24 cellular contexts compared by ENCODE assay signal in genomic region chr3:128764863-128765262, GRCh38. TPM values are rescaled to one million over a fixed set of nuclear protein-coding genes. Genes with fewer than 3 reads are reported as not detected.
DNase-seq lines count a peak whose midpoint lies in the region; ATAC-seq and TF ChIP-seq lines count a peak whose summit lies in the region.
"Had no signal": no experiment of that assay in that cellular context is flagged by ENCODE, and none has a peak within 500 bp of the region (broad histone marks: within the 10 kb centered on the region; RNA-seq: fewer than 3 reads in every experiment).

No MANE protein-coding gene starts in this region.

- no peaks in the 10 kb centered on the region for H3K9me3 ChIP-seq in CD4-positive, alpha-beta T cell (ENCODE audit: control insufficient read depth, low read length)
- no peaks in the 10 kb centered on the region for H3K9me3 ChIP-seq in naive thymus-derived CD4-positive, alpha-beta T cell (ENCODE audit: control insufficient read depth in 2 of 3, low read length in 3 of 3)
- H3K9me3 ChIP-seq in psoas muscle (no peaks in the 10 kb centered on the region), spleen (no peaks in the 10 kb centered on the region)
- H3K9me3 ChIP-seq: BE2C had no signal

- H3K9me3 Mint-ChIP-seq in activated T-cell treated with anti-CD3 and anti-CD28 coated beads, Interleukin-2, amount 50 U/mL, for 24 hours = no peaks in the 10 kb centered on the region
- no peaks in the 10 kb centered on the region for H3K9me3 Mint-ChIP-seq in CD4-positive, alpha-beta T cell
- peaks cover 0 to 1% (median 0%) of the 10 kb centered on the region in 11 donors for H3K9me3 Mint-ChIP-seq in naive thymus-derived CD4-positive, alpha-beta T cell
- H3K9me3 Mint-ChIP-seq in mesothelial cell of epicardium = no peaks in the 10 kb centered on the region

- H3K27me3 ChIP-seq in CD4-positive, alpha-beta T cell (ENCODE audit: control insufficient read depth, insufficient read depth, low read length) = no peaks in the 10 kb centered on the region
- H3K27me3 ChIP-seq in naive thymus-derived CD4-positive, alpha-beta T cell (ENCODE audit: control insufficient read depth in 2 of 2, insufficient read depth in 2 of 2, low read length in 2 of 2) = no peaks in the 10 kb centered on the region
- H3K27me3 ChIP-seq in psoas muscle (ENCODE audit: insufficient read depth in 3 of 3, low read length in 2 of 3) = no peaks in the 10 kb centered on the region
- no peaks in the 10 kb centered on the region for H3K27me3 ChIP-seq in spleen (replicated peaks in 1 of 7)
- H3K27me3 ChIP-seq: BE2C had no signal

- TF ChIP-seq CTCF in CD4-positive, alpha-beta T cell (IDR thresholded peaks at IDR 0.05) = no peak
- no peak for TF ChIP-seq CTCF in psoas muscle (IDR thresholded peaks at IDR 0.05)
- TF ChIP-seq CTCF in mesothelial cell of epicardium (IDR thresholded peaks at IDR 0.05; ENCODE audit: unreplicated experiment) = no peak
- no peak for TF ChIP-seq CTCF in spleen (IDR thresholded peaks at IDR 0.05 in 8 of 11, conservative IDR thresholded peaks at IDR 0.05 in 3 of 11)

- H3K4me3 Mint-ChIP-seq in activated T-cell treated with anti-CD3 and anti-CD28 coated beads, Interleukin-2, amount 50 U/mL, for 24 hours = no peak overlapping the region
- no peak overlapping the region for H3K4me3 Mint-ChIP-seq in CD4-positive, alpha-beta T cell
- H3K4me3 Mint-ChIP-seq in naive thymus-derived CD4-positive, alpha-beta T cell = peak overlapping the region in 3 of 10 donors; percentile 3 to 48 (median 24)
- no peak overlapping the region for H3K4me3 Mint-ChIP-seq in mesothelial cell of epicardium
- H3K4me3 Mint-ChIP-seq: CD14-positive monocyte had no signal

- no peak for ATAC-seq in CD4-positive, alpha-beta T cell (ENCODE audit: poor library complexity)
- no peak for ATAC-seq in naive thymus-derived CD4-positive, alpha-beta T cell
- no peak for ATAC-seq in psoas muscle
- ATAC-seq: HCT116 had no signal

- no peaks in the 10 kb centered on the region for H3K27me3 Mint-ChIP-seq in activated T-cell treated with anti-CD3 and anti-CD28 coated beads, Interleukin-2, amount 50 U/mL, for 24 hours
- no peaks in the 10 kb centered on the region for H3K27me3 Mint-ChIP-seq in CD4-positive, alpha-beta T cell
- H3K27me3 Mint-ChIP-seq in naive thymus-derived CD4-positive, alpha-beta T cell = no peaks in the 10 kb centered on the region
- no peaks in the 10 kb centered on the region for H3K27me3 Mint-ChIP-seq in mesothelial cell of epicardium (ENCODE audit: low read depth)

- H3K36me3 ChIP-seq in naive thymus-derived CD4-positive, alpha-beta T cell (ENCODE audit: control insufficient read depth in 2 of 3, insufficient read depth in 3 of 3, low read length in 3 of 3) = peaks cover 0 to 16% (median 0%) of the 10 kb centered on the region in 3 experiments
- H3K36me3 ChIP-seq in psoas muscle (ENCODE audit: insufficient read depth in 1 of 2, low read depth in 1 of 2) = peaks cover 0 to 9% of the 10 kb centered on the region in 2 donors
- H3K36me3 ChIP-seq in spleen = peaks cover 0 to 17% (median 8%) of the 10 kb centered on the region in 6 donors
- H3K36me3 ChIP-seq: BE2C had no signal

- H3K27ac ChIP-seq in CD4-positive, alpha-beta T cell (ENCODE audit: low read depth, low read length) = no peak overlapping the region
- no peak overlapping the region for H3K27ac ChIP-seq in naive thymus-derived CD4-positive, alpha-beta T cell (ENCODE audit: low read depth, low read length)
- H3K27ac ChIP-seq in psoas muscle = peak overlapping the region; percentile 79
- no peak overlapping the region for H3K27ac ChIP-seq in spleen
- H3K27ac ChIP-seq: HL-60 had no signal

- peaks cover 55% of the 10 kb centered on the region for H3K36me3 Mint-ChIP-seq in activated T-cell treated with anti-CD3 and anti-CD28 coated beads, Interleukin-2, amount 50 U/mL, for 24 hours (ENCODE audit: low read depth)
- H3K36me3 Mint-ChIP-seq in CD4-positive, alpha-beta T cell (ENCODE audit: low read depth) = peaks cover 32% of the 10 kb centered on the region
- H3K36me3 Mint-ChIP-seq in naive thymus-derived CD4-positive, alpha-beta T cell = peaks cover 5 to 25% (median 18%) of the 10 kb centered on the region in 5 donors
- peaks cover 23% of the 10 kb centered on the region for H3K36me3 Mint-ChIP-seq in mesothelial cell of epicardium

- no peak for DNase-seq in activated T-cell treated with anti-CD3 and anti-CD28 coated beads, Interleukin-2, amount 50 U/mL, for 24 hours
- no peak for DNase-seq in activated T-cell treated with anti-CD3 and anti-CD28 coated beads, Interleukin-2, amount 50 U/mL, for 48 hours
- DNase-seq in CD4-positive, alpha-beta T cell = no peak
- DNase-seq in naive thymus-derived CD4-positive, alpha-beta T cell = no peak
- DNase-seq in psoas muscle (no peak), mesothelial cell of epicardium (ENCODE audit: low spot score in 2 of 2, unreplicated experiment in 2 of 2) (no peak), spleen (no peak)
- DNase-seq: 8988T, ACHN, BE2C, DMS153, Karpas-422, NCI-H1092, NCI-H1417 treated with DMSO at 0.1 percent for 48 hours, NCI-H187, NCI-H2081 treated with DMSO at 0.1 percent for 48 hours, NCI-H2171, NCI-H226, NCI-H510A, NCI-H69, SIG-M5 had no signal

- POLR2A ChIA-PET in CD4-positive, alpha-beta T cell (lab: Charles Lee) = no interaction called here
- POLR2A ChIA-PET in naive thymus-derived CD4-positive, alpha-beta T cell (lab: Charles Lee) = no interaction called here

- 94 to 97% (median 96%) methylated on average over 26 to 30 of the region's 30 CpGs for WGBS in psoas muscle, 3 donors
- WGBS in spleen, 5 donors = 92 to 98% (median 98%) methylated on average over 30 of the region's 30 CpGs

- no peak for TF ChIP-seq POLR2A in spleen (IDR thresholded peaks at IDR 0.05)

- intact Hi-C loops in CD4-positive, alpha-beta T cell (cut with DNase I, micrococcal nuclease) = loop anchor here in 1 of 2 experiments (5.0 kb wide), 1 partner anchor 33 kb away; no protein-coding TSS in a partner anchor
- intact Hi-C loops in naive thymus-derived CD4-positive, alpha-beta T cell (cut with micrococcal nuclease) = no loop called here
- intact Hi-C loops in psoas muscle (cut with DNase I) = loop anchor here in 1 of 2 donors (5.0 kb wide), 1 partner anchor 33 kb away; no protein-coding TSS in a partner anchor
- intact Hi-C loops in spleen (cut with DNase I; ENCODE audit: low total_unique reads) = no loop called here

- peaks cover 20 to 27% of the 10 kb centered on the region in 2 donors for H3K4me1 ChIP-seq in naive thymus-derived CD4-positive, alpha-beta T cell (ENCODE audit: control insufficient read depth in 2 of 2, insufficient read depth in 2 of 2, low read length in 2 of 2)
- H3K4me1 ChIP-seq in psoas muscle (peaks cover 69% of the 10 kb centered on the region), spleen (peaks cover 11 to 100% (median 66%) of the 10 kb centered on the region in 6 donors)
- H3K4me1 ChIP-seq: BE2C had no signal

- CTCF ChIA-PET in CD4-positive, alpha-beta T cell (lab: Charles Lee) = no interaction called here
- CTCF ChIA-PET in naive thymus-derived CD4-positive, alpha-beta T cell (lab: Charles Lee) = no interaction called here

- no peak overlapping the region for H3K4me3 ChIP-seq in naive thymus-derived CD4-positive, alpha-beta T cell (ENCODE audit: low read length)
- H3K4me3 ChIP-seq in psoas muscle (no peak overlapping the region), spleen (no peak overlapping the region)

- peak overlapping the region; percentile 85 for H3K27ac Mint-ChIP-seq in activated T-cell treated with anti-CD3 and anti-CD28 coated beads, Interleukin-2, amount 50 U/mL, for 24 hours
- peak overlapping the region; percentile 35 for H3K27ac Mint-ChIP-seq in CD4-positive, alpha-beta T cell
- peak overlapping the region in 6 of 9 donors; percentile 5 to 74 (median 62) for H3K27ac Mint-ChIP-seq in naive thymus-derived CD4-positive, alpha-beta T cell
- H3K27ac Mint-ChIP-seq in mesothelial cell of epicardium = no peak overlapping the region

- H3K4me1 Mint-ChIP-seq in activated T-cell treated with anti-CD3 and anti-CD28 coated beads, Interleukin-2, amount 50 U/mL, for 24 hours (ENCODE audit: low read depth) = peaks cover 86% of the 10 kb centered on the region
- peaks cover 93% of the 10 kb centered on the region for H3K4me1 Mint-ChIP-seq in CD4-positive, alpha-beta T cell (ENCODE audit: low read depth)
- H3K4me1 Mint-ChIP-seq in naive thymus-derived CD4-positive, alpha-beta T cell = peaks cover 59 to 98% (median 92%) of the 10 kb centered on the region in 7 donors
- H3K4me1 Mint-ChIP-seq in mesothelial cell of epicardium = peaks cover 2% of the 10 kb centered on the region

RNA-seq across cellular contexts. Expression of gene RAB7A, which starts 38.9 kb away (rescaled TPM):
- total RNA-seq in CD4-positive, alpha-beta T cell = 100 to 1,000 TPM; 113 to 121 TPM
- 100 to 1,000 TPM; 124 to 249 (median 172) TPM for total RNA-seq in naive thymus-derived CD4-positive, alpha-beta T cell
- 100 to 1,000 TPM; 176 to 190 TPM for polyA plus RNA-seq in naive thymus-derived CD4-positive, alpha-beta T cell
- 100 to 1,000 TPM; 232 to 375 (median 284) TPM for total RNA-seq in psoas muscle
- 100 to 1,000 TPM; 206 to 410 (median 369) TPM for polyA plus RNA-seq in psoas muscle
- 133 to 136 TPM (median 135 TPM) in 3 replicates for total RNA-seq in mesothelial cell of epicardium
- 100 to 1,000 TPM; 133 to 227 (median 199) TPM for total RNA-seq in spleen
- 100 to 1,000 TPM in 2 of 3 donors, 10 to 100 TPM in 1; 82.3 to 150 (median 114) TPM for polyA plus RNA-seq in spleen
